ENCODE assay signal across 12 cellular contexts in the genomic region with DNA sequence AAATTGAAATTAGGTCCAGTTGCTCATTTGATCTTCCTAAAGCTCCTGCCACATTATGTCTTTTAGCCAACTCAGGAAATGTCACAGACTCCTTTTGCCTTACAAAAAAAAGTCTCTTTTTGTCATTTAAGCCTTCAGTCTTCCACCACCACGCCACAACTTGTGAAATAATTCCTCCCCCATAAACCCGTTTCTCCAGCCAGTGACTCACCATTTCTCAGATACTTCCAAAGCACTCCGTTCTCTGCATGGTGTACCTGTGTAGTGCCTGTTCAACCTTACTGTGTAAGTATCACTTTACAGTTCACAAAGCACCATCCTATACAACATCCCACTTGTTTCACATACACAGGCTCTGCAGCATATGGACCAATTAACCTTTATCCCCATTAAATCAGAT.
DNase-seq lines count a peak whose midpoint lies in the region; ATAC-seq and TF ChIP-seq lines count a peak whose summit lies in the region.
"Had no signal": no experiment of that assay in that cellular context is flagged by ENCODE, and none has a peak within 500 bp of the region (broad histone marks: within the 10 kb centered on the region; RNA-seq: fewer than 3 reads in every experiment).

No MANE protein-coding gene starts in this region.

- no peaks in the 10 kb centered on the region for H3K27me3 ChIP-seq in GM23338 (ENCODE audit: insufficient read depth)
- H3K27me3 ChIP-seq in endodermal cell (ENCODE audit: control insufficient read depth, insufficient read depth, low read length, poor library complexity, severe bottlenecking): no peaks in the 10 kb centered on the region
- H3K27me3 ChIP-seq in gastrocnemius medialis: no peaks in the 10 kb centered on the region

- DNase-seq in GM23338 (ENCODE audit: low spot score) (no peak), NCI-H2196 treated with DMSO at 0.1 percent for 48 hours (lab: John Stamatoyannopoulos, UW; ENCODE audit: unreplicated experiment) (peak; percentile 28), endodermal cell (peak; percentile 46), occipital lobe (lab: John Stamatoyannopoulos, UW) (peak; percentile 22), gastrocnemius medialis (no peak), activated T-cell treated with anti-CD3 and anti-CD28 coated beads for 4 hours (no peak), NCI-H82 treated with DMSO at 0.1 percent for 48 hours (lab: John Stamatoyannopoulos, UW; ENCODE audit: unreplicated experiment) (no peak)
- DNase-seq: activated CD4-positive, CD25-positive, alpha-beta regulatory T cell; retina had no signal

- WGBS in endodermal cell (ENCODE audit: insufficient coverage in 1 of 2, insufficient read length in 1 of 2), 2 experiments: 91 to 94% methylated on average over 3 of the region's 3 CpGs

- no peaks in the 10 kb centered on the region for H3K9me2 ChIP-seq in GM23338 (ENCODE audit: insufficient read depth)

- no peaks in the 10 kb centered on the region for H4K20me1 ChIP-seq in GM23338 (replicated peaks; ENCODE audit: insufficient read depth)

- ATAC-seq in GM23338: no peak
- ATAC-seq in gastrocnemius medialis: no peak
- no peak for ATAC-seq in GM21576 (IDR thresholded peaks at IDR 0.05; ENCODE audit: unreplicated experiment)
- ATAC-seq: HepG2, Right ventricle myocardium inferior had no signal

- H3K36me3 Mint-ChIP-seq in GM23338 (ENCODE audit: low read depth): peaks cover 28% of the 10 kb centered on the region
- H3K36me3 Mint-ChIP-seq in endodermal cell (ENCODE audit: low read depth): peaks cover 67% of the 10 kb centered on the region

- H3K4me3 ChIP-seq in GM23338: no peak overlapping the region
- no peak overlapping the region for H3K4me3 ChIP-seq in endodermal cell (ENCODE audit: low read length)
- H3K4me3 ChIP-seq in gastrocnemius medialis: no peak overlapping the region

- H3K4me3 Mint-ChIP-seq in GM23338: no peak overlapping the region
- H3K4me3 Mint-ChIP-seq in endodermal cell: no peak overlapping the region

- H3K9ac ChIP-seq in endodermal cell (ENCODE audit: extremely low read depth, low read length, poor library complexity, severe bottlenecking): no peak overlapping the region

- H3F3A ChIP-seq in GM23338 (replicated peaks; ENCODE audit: low read depth): no peaks in the 10 kb centered on the region

- no peaks in the 10 kb centered on the region for H3K79me2 ChIP-seq in GM23338 (replicated peaks; ENCODE audit: insufficient read depth)

- in situ Hi-C loops in gastrocnemius medialis (cut with MboI; ENCODE audit: low sequenced_read_pairs in 4 of 4): loop anchor here in 1 of 4 donors (25.0 kb wide), 1 partner anchor 112 kb away; no protein-coding TSS in a partner anchor

- H3K36me3 ChIP-seq in GM23338 (ENCODE audit: insufficient read depth): no peaks in the 10 kb centered on the region
- H3K36me3 ChIP-seq in endodermal cell (ENCODE audit: control insufficient read depth, insufficient read depth, low read length): peaks cover 39% of the 10 kb centered on the region
- no peaks in the 10 kb centered on the region for H3K36me3 ChIP-seq in gastrocnemius medialis

- H3K4me2 ChIP-seq in GM23338: no peak overlapping the region

- no peak for TF ChIP-seq POLR2A in gastrocnemius medialis (IDR thresholded peaks at IDR 0.05)

- H3K4me1 Mint-ChIP-seq in GM23338: peaks cover 16% of the 10 kb centered on the region; the same call in 2 of the 3 replicates
- no peaks in the 10 kb centered on the region for H3K4me1 Mint-ChIP-seq in endodermal cell

- 0 out of 2 replicates have a peak overlapping the region, but pooled peaks have one; percentile 33 for H3K27ac ChIP-seq in GM23338 (ENCODE audit: low read depth)
- no peak overlapping the region for H3K27ac ChIP-seq in endodermal cell (ENCODE audit: low read depth, low read length)
- H3K27ac ChIP-seq in gastrocnemius medialis: no peak overlapping the region

- H3K9me3 ChIP-seq in endodermal cell (ENCODE audit: control insufficient read depth, low read length): no peaks in the 10 kb centered on the region
- H3K9me3 ChIP-seq in gastrocnemius medialis: no peaks in the 10 kb centered on the region

- TF ChIP-seq CTCF in GM23338 (conservative IDR thresholded peaks at IDR 0.05; ENCODE audit: low read depth in 2 of 2) (no peak), endodermal cell (conservative IDR thresholded peaks at IDR 0.05) (no peak), gastrocnemius medialis (IDR thresholded peaks at IDR 0.05 in 4 of 5, conservative IDR thresholded peaks at IDR 0.05 in 1 of 5) (no peak)

- intact Hi-C loops in gastrocnemius medialis (cut with DNase I; ENCODE audit: low total_unique reads): no loop called here

- 0 out of 2 replicates have a peak overlapping the region, but pooled peaks have one; percentile 6 for H3K27ac Mint-ChIP-seq in GM23338
- H3K27ac Mint-ChIP-seq in endodermal cell: no peak overlapping the region

- H3K27me3 Mint-ChIP-seq in GM23338 (ENCODE audit: insufficient read depth, low read depth, poor library complexity): peaks cover 9% of the 10 kb centered on the region
- no peaks in the 10 kb centered on the region for H3K27me3 Mint-ChIP-seq in endodermal cell (ENCODE audit: insufficient read depth)

- no peak overlapping the region for H2AFZ ChIP-seq in GM23338

- H3K9me3 Mint-ChIP-seq in GM23338: no peaks in the 10 kb centered on the region
- no peaks in the 10 kb centered on the region for H3K9me3 Mint-ChIP-seq in endodermal cell

- peaks cover 9% of the 10 kb centered on the region; the same call in 1 of the 2 replicates for H3K4me1 ChIP-seq in GM23338 (ENCODE audit: insufficient read depth)
- no peaks in the 10 kb centered on the region for H3K4me1 ChIP-seq in endodermal cell (ENCODE audit: control insufficient read depth, insufficient read depth, low read length)
- H3K4me1 ChIP-seq in gastrocnemius medialis: no peaks in the 10 kb centered on the region

TF ChIP-seq in GM23338, 12 proteins besides CTCF, POLR2A, EP300 and RAD21:
- TF ChIP-seq ZNF114 (CRISPR knock-in tag; IDR thresholded peaks at IDR 0.05): no peak
- TF ChIP-seq ZNF462 (CRISPR knock-in tag; IDR thresholded peaks at IDR 0.05): no peak
- no peak for TF ChIP-seq EZH2 (IDR thresholded peaks at IDR 0.05; ENCODE audit: low read depth, unreplicated experiment)
- no peak for TF ChIP-seq EZH2phosphoT487 (IDR thresholded peaks at IDR 0.05; ENCODE audit: unreplicated experiment)
- TF ChIP-seq ZNF331 (CRISPR knock-in tag; IDR thresholded peaks at IDR 0.05; ENCODE audit: low read depth): no peak
- TF ChIP-seq POLR2AphosphoS5 (IDR thresholded peaks at IDR 0.05; ENCODE audit: low read depth): no peak
- no peak for TF ChIP-seq JUNB (IDR thresholded peaks at IDR 0.05; ENCODE audit: unreplicated experiment)
- no peak for TF ChIP-seq CREB1 (CRISPR knock-in tag; IDR thresholded peaks at IDR 0.05; ENCODE audit: low read depth)
TF ChIP-seq in GM23338: peak in this region for 0.

Comparison
In these comparisons a context has a peak if more than half of its experiments do, and no peak if none do; other contexts are left out.
1. DNase-seq: peak in NCI-H2196 treated with DMSO at 0.1 percent for 48 hours (single experiment), endodermal cell (single experiment) and occipital lobe (single experiment); none in GM23338 (single experiment), gastrocnemius medialis (0 of 2), activated T-cell treated with anti-CD3 and anti-CD28 coated beads for 4 hours (single experiment) and NCI-H82 treated with DMSO at 0.1 percent for 48 hours (single experiment).